ENCODE assay signal across 18 cellular contexts in the genomic region with DNA sequence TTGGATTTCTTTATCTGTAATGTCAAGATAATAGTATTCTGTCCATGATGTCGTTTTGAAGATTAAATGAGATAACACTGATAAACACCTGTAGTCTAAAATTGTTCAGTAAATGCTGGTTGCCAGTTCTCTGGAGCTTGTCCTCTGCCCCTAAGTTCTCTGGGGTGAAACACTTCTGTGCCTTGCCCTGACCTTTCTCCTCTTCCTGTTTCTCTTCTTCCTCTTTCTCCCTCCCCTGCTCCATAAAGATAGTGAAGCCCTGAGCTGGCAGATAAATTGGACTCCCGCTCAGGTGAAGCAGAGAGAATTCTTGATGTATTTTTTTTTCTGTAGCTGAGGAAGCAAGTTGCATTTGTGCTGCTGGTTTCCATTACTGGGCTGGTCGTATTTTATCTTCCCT.
DNase-seq lines count a peak whose midpoint lies in the region; FAIRE-seq and TF ChIP-seq lines count a peak whose summit lies in the region.
"Had no signal": no experiment of that assay in that cellular context is flagged by ENCODE, and none has a peak within 500 bp of the region (broad histone marks: within the 10 kb centered on the region; RNA-seq: fewer than 3 reads in every experiment).

No MANE protein-coding gene starts in this region.

- WGBS in hepatocyte (ENCODE audit: low lambda C conversion rate, missing lambda C conversion rate) = 35% methylated on average over 3 of the region's 3 CpGs

- no peaks in the 10 kb centered on the region for H3K36me3 ChIP-seq in hepatocyte (replicated peaks; ENCODE audit: insufficient read depth, low read depth)
- H3K36me3 ChIP-seq: HAP-1 had no signal

- no peaks in the 10 kb centered on the region for H3K27me3 ChIP-seq in hepatocyte

- no peak overlapping the region for H3K4me2 ChIP-seq in hepatocyte
- H3K4me2 ChIP-seq: SK-N-SH had no signal

- TF ChIP-seq CTCF in hepatocyte (IDR thresholded peaks at IDR 0.05; ENCODE audit: poor library complexity) (no peak), D721Med (IDR thresholded peaks at IDR 0.05; ENCODE audit: insufficient read depth, missing control alignments) (no peak)

- H3K27ac ChIP-seq in hepatocyte (peak overlapping the region; percentile 66), caudate nucleus (ENCODE audit: low read depth, low read length) (no peak overlapping the region)

- H4K20me1 ChIP-seq in hepatocyte (ENCODE audit: insufficient read depth, poor library complexity, severe bottlenecking) = no peaks in the 10 kb centered on the region

- H3K9me3 ChIP-seq in hepatocyte (ENCODE audit: low read depth) = no peaks in the 10 kb centered on the region
- H3K9me3 ChIP-seq: SK-N-SH had no signal

- H3K4me1 ChIP-seq in hepatocyte (ENCODE audit: insufficient read depth) = no peaks in the 10 kb centered on the region
- H3K4me1 ChIP-seq: HAP-1 had no signal

- H3K4me3 ChIP-seq in hepatocyte = no peak overlapping the region
- H3K4me3 ChIP-seq: HAP-1 had no signal

- DNase-seq in NOMO-1 (lab: John Stamatoyannopoulos, UW; ENCODE audit: unreplicated experiment in 2 of 2) = peak; percentile 18 to 64
- DNase-seq in SKM-1 treated with dmso at 0.1 percent for 144 hours (lab: John Stamatoyannopoulos, UW; ENCODE audit: unreplicated experiment) = peak; percentile 26
- no peak for DNase-seq in hepatocyte (ENCODE audit: low spot score)
- no peak for DNase-seq in cerebellum (ENCODE audit: low spot score)
- no peak for DNase-seq in caudate nucleus (lab: John Stamatoyannopoulos, UW)
- no peak for DNase-seq in D721Med (ENCODE audit: insufficient read length, low spot score)
- DNase-seq in activated effector memory CD4-positive, alpha-beta T cell treated with Interleukin-2 at 50 U/mL for 16 hours = no peak
- DNase-seq: CD8-positive, alpha-beta T cell; DMS79; IMR-90; NCI-H1436; NCI-H2029 treated with DMSO at 0.1 percent for 48 hours; NCI-H2171 treated with DMSO at 0.1 percent for 48 hours; NCI-H446 treated with DMSO at 0.1 percent for 48 hours; NK-92 treated with Interleukin-12 subunit alpha and Interleukin-12 subunit beta, amount 100 ng/mL, for 24 hours; SHP77; SK-N-SH had no signal

- H2AFZ ChIP-seq in hepatocyte = no peak overlapping the region

- FAIRE-seq in D721Med (lab: Jason Lieb, UNC) = no peak

- no peaks in the 10 kb centered on the region for H3K79me2 ChIP-seq in hepatocyte

- no peaks in the 10 kb centered on the region for H3K9me2 ChIP-seq in hepatocyte (replicated peaks; ENCODE audit: insufficient read depth)
- H3K9me2 ChIP-seq: SK-N-SH had no signal

Comparison
In these comparisons a context has a peak if more than half of its experiments do, and no peak if none do; other contexts are left out.
1. DNase-seq: peak in NOMO-1 (2 of 2) and SKM-1 treated with dmso at 0.1 percent for 144 hours (single experiment); none in hepatocyte (single experiment), cerebellum (single experiment), caudate nucleus (0 of 61), D721Med (single experiment) and activated effector memory CD4-positive, alpha-beta T cell treated with Interleukin-2 at 50 U/mL for 16 hours (single experiment).